ENCODE assay signal across 4 cellular contexts in the genomic region with DNA sequence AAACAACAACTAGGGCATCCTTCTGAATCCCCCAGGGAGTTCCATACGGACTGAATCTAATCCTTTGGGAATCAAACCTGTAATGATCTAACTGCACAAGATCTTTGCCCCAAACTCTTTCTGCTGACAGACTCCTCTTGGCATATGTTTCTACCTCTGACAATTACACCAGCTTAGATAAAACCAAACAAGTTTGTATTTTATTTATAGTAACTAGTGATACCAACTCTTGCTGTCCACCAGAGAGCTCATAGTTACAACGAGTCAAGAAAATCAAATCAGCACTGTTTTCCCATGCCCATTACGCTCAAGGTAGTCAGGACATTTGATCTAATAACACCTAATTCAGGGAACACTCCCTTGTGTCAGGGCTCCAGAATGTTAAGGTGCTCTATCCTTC.
"Had no signal": no experiment of that assay in that cellular context is flagged by ENCODE, and none has a peak within 500 bp of the region (broad histone marks: within the 10 kb centered on the region; RNA-seq: fewer than 3 reads in every experiment).

No MANE protein-coding gene starts in this region.

- H3K4me3 ChIP-seq: GM23338 had no signal

- ATAC-seq: GM23338 had no signal

- DNase-seq: H9, HCEC 1CT, IMR-90 had no signal
